Comparison of ENCODE assay signal across 1 cellular context in genomic region chr3:32423956-32424558, GRCh38.
TF ChIP-seq lines count a peak whose summit lies in the region.

No MANE protein-coding gene starts in this region.

TF ChIP-seq in HCT116, 20 proteins besides CTCF, POLR2A, EP300 and RAD21:
- no peak for TF ChIP-seq TCF7L2 (IDR thresholded peaks at IDR 0.05; ENCODE audit: borderline replicate concordance, extremely low read depth, insufficient read depth, insufficient read length)
- TF ChIP-seq SP1 (IDR thresholded peaks at IDR 0.05; ENCODE audit: low read depth) = no peak
- TF ChIP-seq YY1 (IDR thresholded peaks at IDR 0.05; ENCODE audit: extremely low read depth, insufficient replicate concordance, low read depth, low read length) = no peak
- no peak for TF ChIP-seq EZH2 (IDR thresholded peaks at IDR 0.05)
- TF ChIP-seq FOSL1 (IDR thresholded peaks at IDR 0.05; ENCODE audit: low read depth) = no peak
- TF ChIP-seq, protein P1, sequence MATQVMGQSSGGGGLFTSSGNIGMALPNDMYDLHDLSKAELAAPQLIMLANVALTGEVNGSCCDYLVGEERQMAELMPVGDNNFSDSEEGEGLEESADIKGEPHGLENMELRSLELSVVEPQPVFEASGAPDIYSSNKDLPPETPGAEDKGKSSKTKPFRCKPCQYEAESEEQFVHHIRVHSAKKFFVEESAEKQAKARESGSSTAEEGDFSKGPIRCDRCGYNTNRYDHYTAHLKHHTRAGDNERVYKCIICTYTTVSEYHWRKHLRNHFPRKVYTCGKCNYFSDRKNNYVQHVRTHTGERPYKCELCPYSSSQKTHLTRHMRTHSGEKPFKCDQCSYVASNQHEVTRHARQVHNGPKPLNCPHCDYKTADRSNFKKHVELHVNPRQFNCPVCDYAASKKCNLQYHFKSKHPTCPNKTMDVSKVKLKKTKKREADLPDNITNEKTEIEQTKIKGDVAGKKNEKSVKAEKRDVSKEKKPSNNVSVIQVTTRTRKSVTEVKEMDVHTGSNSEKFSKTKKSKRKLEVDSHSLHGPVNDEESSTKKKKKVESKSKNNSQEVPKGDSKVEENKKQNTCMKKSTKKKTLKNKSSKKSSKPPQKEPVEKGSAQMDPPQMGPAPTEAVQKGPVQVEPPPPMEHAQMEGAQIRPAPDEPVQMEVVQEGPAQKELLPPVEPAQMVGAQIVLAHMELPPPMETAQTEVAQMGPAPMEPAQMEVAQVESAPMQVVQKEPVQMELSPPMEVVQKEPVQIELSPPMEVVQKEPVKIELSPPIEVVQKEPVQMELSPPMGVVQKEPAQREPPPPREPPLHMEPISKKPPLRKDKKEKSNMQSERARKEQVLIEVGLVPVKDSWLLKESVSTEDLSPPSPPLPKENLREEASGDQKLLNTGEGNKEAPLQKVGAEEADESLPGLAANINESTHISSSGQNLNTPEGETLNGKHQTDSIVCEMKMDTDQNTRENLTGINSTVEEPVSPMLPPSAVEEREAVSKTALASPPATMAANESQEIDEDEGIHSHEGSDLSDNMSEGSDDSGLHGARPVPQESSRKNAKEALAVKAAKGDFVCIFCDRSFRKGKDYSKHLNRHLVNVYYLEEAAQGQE (IDR thresholded peaks at IDR 0.05; ENCODE audit: low read depth) = no peak
- no peak for TF ChIP-seq MAX (IDR thresholded peaks at IDR 0.05)
- no peak for TF ChIP-seq CEBPB (IDR thresholded peaks at IDR 0.05; ENCODE audit: low read depth)
- no peak for TF ChIP-seq JUND (IDR thresholded peaks at IDR 0.05)
- TF ChIP-seq ATF3 (IDR thresholded peaks at IDR 0.05) = no peak
- no peak for TF ChIP-seq CBX3 (IDR thresholded peaks at IDR 0.05; ENCODE audit: low read depth)
- no peak for TF ChIP-seq EZH2phosphoT487 (IDR thresholded peaks at IDR 0.05; ENCODE audit: borderline replicate concordance)
- no peak for TF ChIP-seq ELF1 (IDR thresholded peaks at IDR 0.05; ENCODE audit: borderline replicate concordance, low read depth)
- TF ChIP-seq ZFX (IDR thresholded peaks at IDR 0.05) = no peak
- no peak for TF ChIP-seq EGR1 (IDR thresholded peaks at IDR 0.05; ENCODE audit: low read depth)
- no peak for TF ChIP-seq SRF (IDR thresholded peaks at IDR 0.05; ENCODE audit: low read depth)
